Comparison of ENCODE assay signal across 26 cellular contexts in the genomic region with DNA sequence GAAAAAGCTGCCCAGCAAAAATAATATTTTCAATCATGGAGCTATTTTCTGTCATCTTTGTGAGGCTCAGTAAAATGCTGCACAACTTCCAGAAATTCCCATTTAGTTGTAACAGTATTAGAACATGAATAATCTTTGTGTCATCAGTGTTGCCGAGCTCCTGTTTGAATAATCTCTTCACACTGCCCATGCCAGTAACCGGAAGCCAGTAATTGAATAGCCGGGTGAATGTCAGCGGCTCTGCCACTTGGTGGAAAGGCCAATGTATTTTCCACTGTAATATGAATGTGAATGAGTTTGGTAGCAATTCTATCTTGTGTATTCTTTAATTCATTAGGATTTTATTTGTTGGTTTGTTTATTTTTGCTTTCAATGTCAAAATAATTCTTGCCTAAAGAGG.
"Had no signal": no experiment of that assay in that cellular context is flagged by ENCODE, and none has a peak within 500 bp of the region (broad histone marks: within the 10 kb centered on the region; RNA-seq: fewer than 3 reads in every experiment).

No MANE protein-coding gene starts in this region.

- FAIRE-seq: pancreas, urothelium cell line had no signal

- H3K36me3 ChIP-seq: neutrophil, pancreas had no signal

- H2AFZ ChIP-seq: hepatocyte had no signal

- H3K36me3 Mint-ChIP-seq: natural killer cell treated with Interleukin-12 subunit alpha and Interleukin-12 subunit beta and Interleukin-15 and Interleukin-18, amount 100 ng/mL, for 72 hours had no signal

- H3K27me3 ChIP-seq: cardiac muscle cell, foreskin keratinocyte, hepatocyte, neutrophil, pancreas, tibial nerve had no signal

- H3K9me3 Mint-ChIP-seq: activated CD4-positive, alpha-beta memory T cell treated with anti-CD3 and anti-CD28 coated beads, Interleukin-2, amount 10 ng/mL, durations not matched to agents 7 days and 5 days; activated CD4-positive, alpha-beta T cell treated with anti-CD3 and anti-CD28 coated beads, Interleukin-2, amount 10 ng/mL, durations not matched to agents 24 days and 14 days; activated naive CD8-positive, alpha-beta T cell treated with anti-CD3 and anti-CD28 coated beads, Interleukin-2, amount 50 U/mL, for 24 hours; immature natural killer cell; natural killer cell treated with Interleukin-12 subunit alpha and Interleukin-12 subunit beta and Interleukin-15 and Interleukin-18, amount 100 ng/mL, for 72 hours; stimulated activated naive CD8-positive, alpha-beta T cell treated with anti-CD3 and anti-CD28 coated beads, Interleukin-15, Interleukin-2, amounts not matched to agents 100 ng/mL and 50 ng/mL, for 24 hours; T-helper 1 cell treated with Interleukin-12 subunit alpha and Interleukin-12 subunit beta and Interleukin-4 antibody, amounts not matched to agents 30 μg/mL and 1 μg/mL, for 36 hours had no signal

- H3K4me3 ChIP-seq: cardiac muscle cell, hepatocyte, left ventricle myocardium inferior, pancreas, skin epidermis, tibial nerve had no signal

- H3K27ac ChIP-seq: cardiac muscle cell, foreskin keratinocyte, hepatocyte, left ventricle myocardium inferior, neutrophil, pancreas, skin epidermis, tibial nerve had no signal

- H3K79me2 ChIP-seq: hepatocyte had no signal

- DNase-seq: activated CD4-positive, alpha-beta memory T cell treated with anti-CD3 and anti-CD28 coated beads, Interleukin-2, amount 10 ng/mL, durations not matched to agents 7 days and 5 days; activated CD4-positive, alpha-beta T cell treated with anti-CD3 and anti-CD28 coated beads, Interleukin-2, amount 10 ng/mL, durations not matched to agents 24 days and 14 days; activated CD4-positive, CD25-positive, alpha-beta regulatory T cell; activated effector memory CD4-positive, alpha-beta T cell treated with anti-CD3 and anti-CD28 coated beads, Interleukin-2, amount 50 U/mL, for 16 hours; activated naive CD4-positive, alpha-beta T cell treated with anti-CD3 and anti-CD28 coated beads, Interleukin-2, amount 50 U/mL, for 16 hours; activated naive CD8-positive, alpha-beta T cell treated with anti-CD3 and anti-CD28 coated beads, Interleukin-2, amount 50 U/mL, for 24 hours; effector CD8-positive, alpha-beta T cell; erythroblast; foreskin keratinocyte; glutamatergic neuron; immature natural killer cell; left ventricle myocardium inferior; midbrain; pancreas; right cardiac atrium; stimulated activated CD4-positive, alpha-beta T cell treated with anti-CD3 and anti-CD28 coated beads, Interleukin-1b, Interleukin-23, amount 100 ng/mL, for 48 hours; T1000 had no signal

- H3K4me2 ChIP-seq: hepatocyte had no signal

- H3K9me3 ChIP-seq: left ventricle myocardium inferior, neutrophil, pancreas, tibial nerve had no signal

- H3K27me3 Mint-ChIP-seq: activated CD4-positive, alpha-beta memory T cell treated with anti-CD3 and anti-CD28 coated beads, Interleukin-2, amount 10 ng/mL, durations not matched to agents 7 days and 5 days; activated naive CD8-positive, alpha-beta T cell treated with anti-CD3 and anti-CD28 coated beads, Interleukin-2, amount 50 U/mL, for 24 hours; stimulated activated naive CD8-positive, alpha-beta T cell treated with anti-CD3 and anti-CD28 coated beads, Interleukin-15, Interleukin-2, amounts not matched to agents 100 ng/mL and 50 ng/mL, for 24 hours had no signal

- H3K4me3 Mint-ChIP-seq: activated CD4-positive, alpha-beta memory T cell treated with anti-CD3 and anti-CD28 coated beads, Interleukin-2, amount 10 ng/mL, durations not matched to agents 7 days and 5 days; activated CD4-positive, alpha-beta T cell treated with anti-CD3 and anti-CD28 coated beads, Interleukin-2, amount 10 ng/mL, durations not matched to agents 24 days and 14 days; activated naive CD8-positive, alpha-beta T cell treated with anti-CD3 and anti-CD28 coated beads, Interleukin-2, amount 50 U/mL, for 24 hours; immature natural killer cell; natural killer cell treated with Interleukin-12 subunit alpha and Interleukin-12 subunit beta and Interleukin-15 and Interleukin-18, amount 100 ng/mL, for 72 hours; stimulated activated naive CD8-positive, alpha-beta T cell treated with anti-CD3 and anti-CD28 coated beads, Interleukin-15, Interleukin-2, amounts not matched to agents 100 ng/mL and 50 ng/mL, for 24 hours; T-helper 1 cell treated with Interleukin-12 subunit alpha and Interleukin-12 subunit beta and Interleukin-4 antibody, amounts not matched to agents 30 μg/mL and 1 μg/mL, for 36 hours had no signal

- H3K4me1 ChIP-seq: foreskin keratinocyte, pancreas had no signal

- H3K27ac Mint-ChIP-seq: activated CD4-positive, alpha-beta memory T cell treated with anti-CD3 and anti-CD28 coated beads, Interleukin-2, amount 10 ng/mL, durations not matched to agents 7 days and 5 days; activated CD4-positive, alpha-beta T cell treated with anti-CD3 and anti-CD28 coated beads, Interleukin-2, amount 10 ng/mL, durations not matched to agents 24 days and 14 days; activated naive CD8-positive, alpha-beta T cell treated with anti-CD3 and anti-CD28 coated beads, Interleukin-2, amount 50 U/mL, for 24 hours; immature natural killer cell; natural killer cell treated with Interleukin-12 subunit alpha and Interleukin-12 subunit beta and Interleukin-15 and Interleukin-18, amount 100 ng/mL, for 72 hours; stimulated activated naive CD8-positive, alpha-beta T cell treated with anti-CD3 and anti-CD28 coated beads, Interleukin-15, Interleukin-2, amounts not matched to agents 100 ng/mL and 50 ng/mL, for 24 hours; T-helper 1 cell treated with Interleukin-12 subunit alpha and Interleukin-12 subunit beta and Interleukin-4 antibody, amounts not matched to agents 30 μg/mL and 1 μg/mL, for 36 hours had no signal

- H3K4me1 Mint-ChIP-seq: activated CD4-positive, alpha-beta memory T cell treated with anti-CD3 and anti-CD28 coated beads, Interleukin-2, amount 10 ng/mL, durations not matched to agents 7 days and 5 days; activated CD4-positive, alpha-beta T cell treated with anti-CD3 and anti-CD28 coated beads, Interleukin-2, amount 10 ng/mL, durations not matched to agents 24 days and 14 days; activated naive CD8-positive, alpha-beta T cell treated with anti-CD3 and anti-CD28 coated beads, Interleukin-2, amount 50 U/mL, for 24 hours; immature natural killer cell had no signal
